In genomic region chr16:66189951-66190350, GRCh38 we compare ENCODE assay signal across 18 cellular contexts.
DNase-seq lines count a peak whose midpoint lies in the region; ATAC-seq lines count a peak whose summit lies in the region.
"Had no signal": no experiment of that assay in that cellular context is flagged by ENCODE, and none has a peak within 500 bp of the region (broad histone marks: within the 10 kb centered on the region; RNA-seq: fewer than 3 reads in every experiment).

No MANE protein-coding gene starts in this region.

- DNase-seq in EL (peak; percentile 70), adipocyte (ENCODE audit: low read depth) (peak; percentile 33), fibroblast of the conjunctiva (ENCODE audit: low read depth) (peak; percentile 62), skeletal muscle cell (ENCODE audit: low read depth) (peak; percentile 47), HUDEP-2 (lab: John Stamatoyannopoulos, UW; ENCODE audit: unreplicated experiment in 76 of 76) (no peak), NCI-H524 (lab: John Stamatoyannopoulos, UW) (no peak), T-helper 1 cell (no peak)
- DNase-seq: activated CD4-positive, alpha-beta T cell treated with anti-CD3 and anti-CD28 coated beads for 36 hours; activated T-cell treated with anti-CD3 and anti-CD28 coated beads, Interleukin-2, amount 50 U/mL, for 72 hours; Calu3; erythroblast; islet precursor cell; naive B cell; NCI-H2227 treated with DMSO at 0.1 percent for 48 hours; sigmoid colon had no signal

- no peaks in the 10 kb centered on the region for H3K36me3 ChIP-seq in adipocyte (ENCODE audit: control insufficient read depth, insufficient read depth, low read length, severe bottlenecking)
- H3K36me3 ChIP-seq: cardiac muscle cell, sigmoid colon had no signal

- no peaks in the 10 kb centered on the region for H3K27me3 ChIP-seq in adipocyte (replicated peaks; ENCODE audit: control insufficient read depth, insufficient read depth, low read length)
- H3K27me3 ChIP-seq: cardiac muscle cell, sigmoid colon had no signal

- peak overlapping the region; percentile 18 for H3K9ac ChIP-seq in adipocyte (ENCODE audit: low read length)

- H3K4me3 ChIP-seq in adipocyte (ENCODE audit: low read length): peak overlapping the region; percentile 57
- no peak overlapping the region for H3K4me3 ChIP-seq in skeletal muscle cell (ENCODE audit: low read depth, low read length)
- H3K4me3 ChIP-seq: cardiac muscle cell, GM23338, sigmoid colon had no signal

- no peak for ATAC-seq in HG03045 (IDR thresholded peaks at IDR 0.05; ENCODE audit: unreplicated experiment)
- ATAC-seq: activated CD4-positive, alpha-beta T cell treated with anti-CD3 and anti-CD28 coated beads for 36 hours; activated T-cell treated with anti-CD3 and anti-CD28 coated beads, Interleukin-2, amount 50 U/mL, for 72 hours; GM23338 had no signal

- no peaks in the 10 kb centered on the region for H3K9me3 ChIP-seq in adipocyte (ENCODE audit: control insufficient read depth, low read length)
- H3K9me3 ChIP-seq: sigmoid colon had no signal

- peaks cover 34% of the 10 kb centered on the region for H3K4me1 ChIP-seq in adipocyte (ENCODE audit: control insufficient read depth, insufficient read depth, low read length)

Comparison
In these comparisons a context has a peak if more than half of its experiments do, and no peak if none do; other contexts are left out.
1. DNase-seq: peak in EL (single experiment), adipocyte (single experiment), fibroblast of the conjunctiva (single experiment) and skeletal muscle cell (single experiment); none in HUDEP-2 (0 of 76), NCI-H524 (0 of 2) and T-helper 1 cell (0 of 5).